8 cellular contexts compared by ENCODE assay signal in genomic region chr15:68210821-68211655, GRCh38. TPM values are rescaled to one million over a fixed set of nuclear protein-coding genes. Genes with fewer than 3 reads are reported as not detected.
DNase-seq lines count a peak whose midpoint lies in the region; ATAC-seq and TF ChIP-seq lines count a peak whose summit lies in the region.

No MANE protein-coding gene starts in this region.

- H3K4me1 ChIP-seq in thoracic aorta (ENCODE audit: control insufficient read depth in 1 of 2, low read depth in 2 of 2), result peaks cover 0 to 13% of the 10 kb centered on the region in 2 donors

- H3K27ac ChIP-seq in thoracic aorta, result no peak overlapping the region

- H3K4me1 Mint-ChIP-seq in nephron, result peaks cover 5% of the 10 kb centered on the region

- H3K27ac Mint-ChIP-seq in nephron, result no peak overlapping the region

- peak overlapping the region; percentile 55 for H3K4me3 ChIP-seq in thoracic aorta

- ATAC-seq in thoracic aorta (ENCODE audit: insufficient number of reproducible peaks, low FRiP score, low read depth) (no peak), GM21576 (IDR thresholded peaks at IDR 0.05; ENCODE audit: unreplicated experiment) (no peak)

- no peaks in the 10 kb centered on the region for H3K9me3 Mint-ChIP-seq in nephron

- TF ChIP-seq CTCF in GM12872 (IDR thresholded peaks at IDR 0.05; ENCODE audit: insufficient read depth, low read depth, low read length) (peak; percentile 82), nephron (IDR thresholded peaks at IDR 0.05; ENCODE audit: unreplicated experiment in 3 of 3) (peak; percentile 69 to 78 (median 71)), thoracic aorta (IDR thresholded peaks at IDR 0.05) (peak; percentile 89)

- DNase-seq in NCI-H524 (lab: John Stamatoyannopoulos, UW), result peak; percentile 82 to 90
- peak; percentile 17 for DNase-seq in activated T-helper 1 cell treated with Interleukin-2 at 50 U/mL for 16 hours (ENCODE audit: low read depth)
- DNase-seq in fibroblast of gingiva (ENCODE audit: low read depth), result peak; percentile 37
- no peak for DNase-seq in thoracic aorta (ENCODE audit: low spot score)
- DNase-seq in DMS153 treated with DMSO at 0.1 percent for 48 hours (lab: John Stamatoyannopoulos, UW; ENCODE audit: unreplicated experiment), result no peak

- peaks cover 1% of the 10 kb centered on the region for H3K36me3 Mint-ChIP-seq in nephron (ENCODE audit: low read depth)

- H3K27me3 Mint-ChIP-seq in nephron (ENCODE audit: low read depth), result no peaks in the 10 kb centered on the region

- H3K36me3 ChIP-seq in thoracic aorta, result no peaks in the 10 kb centered on the region

- H3K4me3 Mint-ChIP-seq in nephron, result no peak overlapping the region

- no peaks in the 10 kb centered on the region for H3K9me3 ChIP-seq in thoracic aorta

- no peaks in the 10 kb centered on the region for H3K27me3 ChIP-seq in thoracic aorta (replicated peaks; ENCODE audit: insufficient read depth)

RNA-seq across cellular contexts. Expression of gene CALML4, which starts 5.9 kb away (rescaled TPM):
- total RNA-seq in thoracic aorta, result 1 to 10 TPM; 1.6 to 7.7 TPM

RNA-seq across cellular contexts. Expression of gene CLN6, which starts 18.5 kb away (rescaled TPM):
- 10 to 100 TPM; 18.5 to 22.9 TPM for total RNA-seq in thoracic aorta

Comparison
In these comparisons a context has a peak if more than half of its experiments do, and no peak if none do; other contexts are left out.
1. DNase-seq: peak in NCI-H524 (2 of 2), activated T-helper 1 cell treated with Interleukin-2 at 50 U/mL for 16 hours (single experiment) and fibroblast of gingiva (single experiment); none in thoracic aorta (single experiment) and DMS153 treated with DMSO at 0.1 percent for 48 hours (single experiment).
2. Peak in every context shown above with its lines, with median percentiles within 50 percentile points of each other: CTCF ChIP-seq.